9 cellular contexts compared by ENCODE assay signal in the genomic region with DNA sequence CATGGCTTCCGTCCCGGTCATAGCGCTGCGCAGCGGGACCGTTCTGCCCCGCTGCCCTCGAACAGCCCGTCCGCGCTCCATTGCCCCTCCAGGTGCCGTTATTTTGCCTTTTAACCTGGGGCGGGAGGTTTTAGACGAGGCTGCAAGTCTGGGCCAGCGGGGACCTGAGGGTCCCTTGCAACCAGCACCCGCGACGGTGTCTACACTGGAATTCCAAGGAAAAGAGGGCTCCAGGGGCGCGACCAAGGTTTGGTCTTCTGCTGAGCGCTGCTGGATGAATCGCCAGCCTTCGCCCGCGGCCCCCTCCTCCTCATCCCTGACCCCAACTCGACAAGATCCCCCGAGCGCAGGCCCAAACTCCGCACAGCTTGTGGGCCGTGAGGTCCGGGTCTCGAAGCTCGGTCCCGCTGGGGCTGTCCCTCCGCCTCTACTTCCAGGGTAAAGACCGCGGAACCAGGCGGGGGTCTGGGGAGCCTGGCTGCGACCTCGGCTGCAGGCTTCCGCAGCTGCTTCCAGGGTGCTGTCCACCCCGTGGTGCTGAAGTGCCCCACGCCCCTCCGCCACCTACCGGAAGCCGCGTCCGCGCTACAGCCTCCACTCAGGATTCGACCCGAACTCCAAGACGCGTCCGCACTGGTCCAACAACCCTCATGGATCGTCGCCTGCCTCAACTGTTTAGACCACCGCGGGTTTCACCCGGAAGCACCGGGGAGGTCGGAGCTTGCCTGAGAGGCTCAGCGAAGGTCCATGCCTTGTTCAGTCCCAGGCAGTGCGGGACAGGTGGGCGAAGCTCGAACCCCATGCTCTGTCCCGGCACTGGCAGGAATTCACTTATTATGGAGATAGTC. TPM values are rescaled to one million over a fixed set of nuclear protein-coding genes. Genes with fewer than 3 reads are reported as not detected.
A peak's percentile ranks its signal among the peaks of the same experiment; 100 is the strongest.
DNase-seq lines count a peak whose midpoint lies in the region; ATAC-seq lines count a peak whose summit lies in the region.
"Had no signal": no experiment of that assay in that cellular context is flagged by ENCODE, and none has a peak within 500 bp of the region (broad histone marks: within the 10 kb centered on the region; RNA-seq: fewer than 3 reads in every experiment).

No MANE protein-coding gene starts in this region.

- peaks cover 68% of the 10 kb centered on the region for H3K27me3 ChIP-seq in H7 (ENCODE audit: control insufficient read depth, insufficient read depth, low read length)

- no peak for ATAC-seq in central memory CD8-positive, alpha-beta T cell (replicated peaks; ENCODE audit: extremely low read depth, poor library complexity, severe bottlenecking)
- ATAC-seq in left lobe of liver (peak; percentile 65), GM21619 (IDR thresholded peaks at IDR 0.05; ENCODE audit: unreplicated experiment) (no peak)

- no peak overlapping the region for H3K27ac Mint-ChIP-seq in central memory CD8-positive, alpha-beta T cell (ENCODE audit: low read depth)
- H3K27ac Mint-ChIP-seq: activated naive CD4-positive, alpha-beta T cell treated with anti-CD3 and anti-CD28 coated beads, Interleukin-2, amount 50 U/mL, for 72 hours had no signal

- peaks cover 77% of the 10 kb centered on the region for H3K27me3 Mint-ChIP-seq in central memory CD8-positive, alpha-beta T cell

- DNase-seq in H7 (peak; percentile 94), left lobe of liver (ENCODE audit: low spot score) (peak; percentile 69), D341Med (ENCODE audit: low spot score) (no peak), pons (ENCODE audit: low spot score) (no peak)
- DNase-seq in activated CD4-positive, CD25-positive, alpha-beta regulatory T cell (lab: John Stamatoyannopoulos, UW): peak; percentile 32 to 50 (median 44)
- peak; percentile 44 to 46 for DNase-seq in central memory CD8-positive, alpha-beta T cell (ENCODE audit: low spot score in 2 of 2)
- DNase-seq in stimulated activated CD4-positive, alpha-beta T cell treated with anti-CD3 and anti-CD28 coated beads, Interleukin-4, amount 100 ng/mL, for 48 hours (ENCODE audit: low read depth in 2 of 2): peak; percentile 46 to 52

- peaks cover 11% of the 10 kb centered on the region for H3K36me3 Mint-ChIP-seq in central memory CD8-positive, alpha-beta T cell (ENCODE audit: insufficient read depth)

- no peaks in the 10 kb centered on the region for H3K9me3 Mint-ChIP-seq in central memory CD8-positive, alpha-beta T cell

- H3K4me1 Mint-ChIP-seq in central memory CD8-positive, alpha-beta T cell: peaks cover 22% of the 10 kb centered on the region

- peak overlapping the region; percentile 28; the same call in 1 of the 2 replicates for H3K4me3 ChIP-seq in H7 (ENCODE audit: insufficient read depth, low read depth, low read length)

- H3K36me3 ChIP-seq in H7 (replicated peaks; ENCODE audit: control insufficient read depth, insufficient read depth, low read length): no peaks in the 10 kb centered on the region

- no peak overlapping the region for H3K4me3 Mint-ChIP-seq in central memory CD8-positive, alpha-beta T cell

RNA-seq across cellular contexts. Expression of a gene that starts 10.1 kb away (rescaled TPM):
- total RNA-seq in H7 (2014; rRNA removed; shearing (Covaris generic)): 0.69 and 1.8 TPM in 2 replicates
- total RNA-seq in left lobe of liver: 0.53 TPM
- total RNA-seq: activated naive CD4-positive, alpha-beta T cell treated with anti-CD3 and anti-CD28 coated beads, Interleukin-2, amount 50 U/mL, for 72 hours had no signal

Comparison
In these comparisons a context has a peak if more than half of its experiments do, and no peak if none do; other contexts are left out.
1. DNase-seq: peak in H7 (single experiment), activated CD4-positive, CD25-positive, alpha-beta regulatory T cell (4 of 4), central memory CD8-positive, alpha-beta T cell (2 of 2), left lobe of liver (single experiment) and stimulated activated CD4-positive, alpha-beta T cell treated with anti-CD3 and anti-CD28 coated beads, Interleukin-4, amount 100 ng/mL, for 48 hours (2 of 2); none in D341Med (single experiment) and pons (single experiment).